ENCODE assay signal across 8 cellular contexts in the genomic region with DNA sequence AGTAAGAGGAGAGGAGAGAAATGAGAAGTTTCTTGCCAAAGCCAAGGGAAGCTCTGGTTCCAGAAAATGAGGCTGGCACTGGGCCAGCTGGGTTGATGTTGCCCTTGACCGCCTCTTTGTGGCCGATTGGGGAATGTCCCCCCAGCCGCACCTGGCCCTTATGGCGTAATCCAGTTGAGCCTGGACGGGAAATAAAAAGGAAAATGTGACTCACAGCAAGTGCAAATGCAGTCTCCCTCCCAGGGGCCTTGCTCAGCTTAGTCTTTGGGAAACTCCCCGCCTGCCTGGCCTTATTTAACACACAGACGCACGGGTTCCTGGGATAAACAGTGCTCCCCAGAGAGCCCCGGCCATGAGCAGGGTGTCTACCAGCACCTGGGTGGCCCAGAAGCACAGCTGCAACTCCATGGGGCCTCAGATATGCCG.
DNase-seq lines count a peak whose midpoint lies in the region; ATAC-seq and TF ChIP-seq lines count a peak whose summit lies in the region.

No MANE protein-coding gene starts in this region.

- TF ChIP-seq POLR2A in lower leg skin (IDR thresholded peaks at IDR 0.05) = no peak

- no peaks in the 10 kb centered on the region for H3K79me2 ChIP-seq in PC-9 (ENCODE audit: low read depth)

- no peaks in the 10 kb centered on the region for H3K36me3 ChIP-seq in PC-9 (ENCODE audit: low read depth)

- peak overlapping the region; percentile 74; the same call in 1 of the 2 replicates for H2AFZ ChIP-seq in PC-9

- POLR2A ChIA-PET in PC-9 (lab: Charles Lee; ENCODE audit: unreplicated experiment) = interaction anchor here (0.7 kb wide), 1 partner anchor 1095 kb away, joined by 4 read pairs; no protein-coding TSS in a partner anchor

- intact Hi-C loops in PC-9 (cut with micrococcal nuclease; ENCODE audit: unreplicated experiment) (loop anchor here (1.0 to 2.0 kb wide), 4 partner anchors 81 to 389 kb away; a partner anchor contains a TSS), lower leg skin (cut with DNase I; ENCODE audit: low total_unique reads) (no loop called here)

- BruUV-seq in PC-9 (replicated peaks; lab: Mats Ljungman, UMichigan) = no TSS peak

- H3K9me3 Mint-ChIP-seq in stimulated activated naive CD8-positive, alpha-beta T cell treated with anti-CD3 and anti-CD28 coated beads, Interleukin-15, Interleukin-2, amounts not matched to agents 100 ng/mL and 50 ng/mL, for 24 hours = peaks cover 3% of the 10 kb centered on the region

- H4K20me1 ChIP-seq in PC-9 (ENCODE audit: insufficient read depth) = no peaks in the 10 kb centered on the region; the same call in 1 of the 2 replicates

- ATAC-seq in HG03469 (IDR thresholded peaks at IDR 0.05; ENCODE audit: unreplicated experiment) = peak; percentile 74

- H3K27me3 Mint-ChIP-seq in stimulated activated naive CD8-positive, alpha-beta T cell treated with anti-CD3 and anti-CD28 coated beads, Interleukin-15, Interleukin-2, amounts not matched to agents 100 ng/mL and 50 ng/mL, for 24 hours = peaks cover 18% of the 10 kb centered on the region

- no peak overlapping the region; the same call in 1 of the 2 replicates for H3K4me3 ChIP-seq in PC-9
- peak overlapping the region; percentile 40 for H3K4me3 ChIP-seq in coronary artery
- H3K4me3 ChIP-seq in lower leg skin (ENCODE audit: low read depth, poor library complexity, severe bottlenecking) = no peak overlapping the region

- no peaks in the 10 kb centered on the region for H3K9me2 ChIP-seq in PC-9 (ENCODE audit: insufficient read depth)

- peaks cover 14% of the 10 kb centered on the region for H3K4me1 Mint-ChIP-seq in stimulated activated naive CD8-positive, alpha-beta T cell treated with anti-CD3 and anti-CD28 coated beads, Interleukin-15, Interleukin-2, amounts not matched to agents 100 ng/mL and 50 ng/mL, for 24 hours (ENCODE audit: low read depth)

- DNase-seq in NCI-H82 (lab: John Stamatoyannopoulos, UW) (peak; percentile 63), NCI-H82 treated with DMSO at 0.1 percent for 48 hours (lab: John Stamatoyannopoulos, UW; ENCODE audit: unreplicated experiment) (no peak), GM20000 (ENCODE audit: low spot score) (peak; percentile 80), PC-9 (peak; percentile 83 to 91), coronary artery (ENCODE audit: low spot score) (peak; percentile 93), lower leg skin (ENCODE audit: low spot score in 2 of 2) (peak; percentile 87 to 95)

- H3K36me3 Mint-ChIP-seq in stimulated activated naive CD8-positive, alpha-beta T cell treated with anti-CD3 and anti-CD28 coated beads, Interleukin-15, Interleukin-2, amounts not matched to agents 100 ng/mL and 50 ng/mL, for 24 hours (ENCODE audit: low read depth) = no peaks in the 10 kb centered on the region

- CTCF ChIA-PET in PC-9 (lab: Charles Lee) = interaction anchor here (0.5 to 1.3 kb wide), 3 partner anchors 23 to 389 kb away, joined by 3 to 10 read pairs (median 4); no protein-coding TSS in a partner anchor

- H3K4me3 Mint-ChIP-seq in stimulated activated naive CD8-positive, alpha-beta T cell treated with anti-CD3 and anti-CD28 coated beads, Interleukin-15, Interleukin-2, amounts not matched to agents 100 ng/mL and 50 ng/mL, for 24 hours = peak overlapping the region; percentile 26

- TF ChIP-seq CTCF in GM20000 (IDR thresholded peaks at IDR 0.05; ENCODE audit: extremely low read depth, missing control alignments) (no peak), PC-9 (conservative IDR thresholded peaks at IDR 0.05) (peak; percentile 63), coronary artery (IDR thresholded peaks at IDR 0.05) (no peak), lower leg skin (IDR thresholded peaks at IDR 0.05) (no peak)

- H3F3A ChIP-seq in PC-9 (ENCODE audit: insufficient read depth, low read depth) = no peaks in the 10 kb centered on the region

- H3K27ac ChIP-seq in PC-9 (peak overlapping the region; percentile 65; the same call in 1 of the 2 replicates), coronary artery (peak overlapping the region; percentile 66 to 82)

- peaks cover 8% of the 10 kb centered on the region; the same call in 1 of the 2 replicates for H3K4me1 ChIP-seq in PC-9 (replicated peaks; ENCODE audit: insufficient read depth)

- peak overlapping the region; percentile 63 for H3K27ac Mint-ChIP-seq in stimulated activated naive CD8-positive, alpha-beta T cell treated with anti-CD3 and anti-CD28 coated beads, Interleukin-15, Interleukin-2, amounts not matched to agents 100 ng/mL and 50 ng/mL, for 24 hours

- peak overlapping the region; percentile 68 for H3K4me2 ChIP-seq in PC-9

- WGBS in lower leg skin, 2 donors = 3 to 7% methylated on average over 10 of the region's 10 CpGs

- no peaks in the 10 kb centered on the region for H3K9me3 ChIP-seq in PC-9 (ENCODE audit: insufficient read depth, low read depth)

- no peaks in the 10 kb centered on the region for H3K27me3 ChIP-seq in PC-9 (ENCODE audit: insufficient read depth, low read depth)
